Comparison of ENCODE assay signal across 11 cellular contexts in genomic region chr3:40337136-40338108, GRCh38. TPM values are rescaled to one million over a fixed set of nuclear protein-coding genes. Genes with fewer than 3 reads are reported as not detected.
DNase-seq lines count a peak whose midpoint lies in the region; ATAC-seq, FAIRE-seq and TF ChIP-seq lines count a peak whose summit lies in the region.
"Had no signal": no experiment of that assay in that cellular context is flagged by ENCODE, and none has a peak within 500 bp of the region (broad histone marks: within the 10 kb centered on the region; RNA-seq: fewer than 3 reads in every experiment).

No MANE protein-coding gene starts in this region.

- H4K5ac ChIP-seq in H9 (ENCODE audit: insufficient read length, low read depth, low read length) = no peak overlapping the region

- no peak overlapping the region for H3K4me3 ChIP-seq in tibial artery
- H3K4me3 ChIP-seq: left lung had no signal

- H2BK5ac ChIP-seq in H9 (ENCODE audit: insufficient read length, low read length) = no peak overlapping the region

- H3K4ac ChIP-seq in H9 (ENCODE audit: low read depth, low read length) = no peak overlapping the region

- H3K4me1 Mint-ChIP-seq in activated CD4-positive, alpha-beta memory T cell treated with anti-CD3 and anti-CD28 coated beads, Interleukin-2, amount 10 ng/mL, durations not matched to agents 7 days and 5 days = peaks cover 16% of the 10 kb centered on the region
- peaks cover 0 to 2% of the 10 kb centered on the region in 2 donors for H3K4me1 Mint-ChIP-seq in effector memory CD8-positive, alpha-beta T cell (ENCODE audit: low read depth in 2 of 2)
- H3K4me1 Mint-ChIP-seq in H9 = peaks cover 4 to 7% of the 10 kb centered on the region in 2 experiments; a peak in 3 of 4 replicates
- H3K4me1 Mint-ChIP-seq: CD8-positive, alpha-beta memory T cell had no signal

- no peak overlapping the region for H3K14ac ChIP-seq in H9 (ENCODE audit: insufficient read depth, low read length)

- H2AK5ac ChIP-seq in H9 (ENCODE audit: insufficient read length, low read length) = no peak overlapping the region

- no peak overlapping the region for H3K18ac ChIP-seq in H9 (ENCODE audit: insufficient read length, low read depth, low read length)

- no peak overlapping the region for H3K23ac ChIP-seq in H9 (ENCODE audit: insufficient read length, low read depth, low read length)

- H3K4me3 Mint-ChIP-seq in activated CD4-positive, alpha-beta memory T cell treated with anti-CD3 and anti-CD28 coated beads, Interleukin-2, amount 10 ng/mL, durations not matched to agents 7 days and 5 days = no peak overlapping the region
- H3K4me3 Mint-ChIP-seq in effector memory CD8-positive, alpha-beta T cell = no peak overlapping the region
- H3K4me3 Mint-ChIP-seq in H9 = no peak overlapping the region
- H3K4me3 Mint-ChIP-seq: CD8-positive, alpha-beta memory T cell; T-helper 17 cell had no signal

- H3T11ph ChIP-seq in H9 (ENCODE audit: low read length) = no peak overlapping the region

- intact Hi-C loops in tibial artery (cut with DNase I; ENCODE audit: low total_unique reads) = no loop called here

- peak; percentile 72 for ATAC-seq in GM18870 (IDR thresholded peaks at IDR 0.05; ENCODE audit: unreplicated experiment)
- ATAC-seq in HG02884 (IDR thresholded peaks at IDR 0.05; ENCODE audit: unreplicated experiment) = peak; percentile 90
- no peak for ATAC-seq in effector memory CD8-positive, alpha-beta T cell (replicated peaks)
- ATAC-seq: left lung, T-helper 17 cell had no signal

- no peak overlapping the region for H2BK120ac ChIP-seq in H9 (ENCODE audit: low read depth, low read length, poor library complexity, severe bottlenecking)

- no peak overlapping the region for H3K4me2 ChIP-seq in H9 (ENCODE audit: insufficient read depth, insufficient read length, low read length)

- no peak overlapping the region for H2BK12ac ChIP-seq in H9 (ENCODE audit: insufficient read length, low read depth, low read length)

- CTCF ChIA-PET in activated CD4-positive, alpha-beta memory T cell treated with anti-CD3 and anti-CD28 coated beads, Interleukin-2, amount 10 ng/mL, durations not matched to agents 7 days and 5 days (lab: Charles Lee) = no interaction called here

- TF ChIP-seq POLR2A in GM12891 (IDR thresholded peaks at IDR 0.05; ENCODE audit: low read depth, low read length) = no peak

- no peaks in the 10 kb centered on the region for H3K79me1 ChIP-seq in H9 (ENCODE audit: insufficient read depth, low read depth, low read length, poor library complexity, severe bottlenecking)

- POLR2A ChIA-PET in activated CD4-positive, alpha-beta memory T cell treated with anti-CD3 and anti-CD28 coated beads, Interleukin-2, amount 10 ng/mL, durations not matched to agents 7 days and 5 days (lab: Charles Lee) = no interaction called here

- peak; percentile 38 for FAIRE-seq in GM12891 (lab: Jason Lieb, UNC)

- no peaks in the 10 kb centered on the region for H3K36me3 ChIP-seq in tibial artery
- H3K36me3 ChIP-seq: left lung had no signal

- WGBS in H9 (ENCODE audit: extremely low coverage, insufficient read length, low lambda C conversion rate) = no CpG with 5 or more reads among the region's 9 CpGs

- H3K27ac Mint-ChIP-seq in activated CD4-positive, alpha-beta memory T cell treated with anti-CD3 and anti-CD28 coated beads, Interleukin-2, amount 10 ng/mL, durations not matched to agents 7 days and 5 days = peak overlapping the region; percentile 44
- H3K27ac Mint-ChIP-seq in effector memory CD8-positive, alpha-beta T cell = no peak overlapping the region
- no peak overlapping the region for H3K27ac Mint-ChIP-seq in H9
- H3K27ac Mint-ChIP-seq: CD8-positive, alpha-beta memory T cell; T-helper 17 cell had no signal

- H3K27ac ChIP-seq in tibial artery = no peak overlapping the region
- no peak overlapping the region for H3K27ac ChIP-seq in H9 (ENCODE audit: insufficient read length, low read depth, low read length)
- H3K27ac ChIP-seq: left lung had no signal

- no peak overlapping the region for H2BK20ac ChIP-seq in H9 (ENCODE audit: low read depth, low read length, poor library complexity, severe bottlenecking)

- no peaks in the 10 kb centered on the region for H3K79me2 ChIP-seq in H9 (ENCODE audit: insufficient read depth, low read length)

- no peak overlapping the region for H4K91ac ChIP-seq in H9 (ENCODE audit: insufficient read length, low read depth, low read length)

- H3K23me2 ChIP-seq in H9 (ENCODE audit: insufficient read length, low read depth, low read length, poor library complexity, severe bottlenecking) = no peaks in the 10 kb centered on the region

- no peaks in the 10 kb centered on the region for H3K36me3 Mint-ChIP-seq in activated CD4-positive, alpha-beta memory T cell treated with anti-CD3 and anti-CD28 coated beads, Interleukin-2, amount 10 ng/mL, durations not matched to agents 7 days and 5 days (ENCODE audit: low read depth)
- H3K36me3 Mint-ChIP-seq in effector memory CD8-positive, alpha-beta T cell (ENCODE audit: insufficient read depth) = no peaks in the 10 kb centered on the region
- H3K36me3 Mint-ChIP-seq in H9 (ENCODE audit: insufficient read depth in 1 of 3, low read depth in 3 of 3) = no peaks in the 10 kb centered on the region
- H3K36me3 Mint-ChIP-seq: CD8-positive, alpha-beta memory T cell had no signal

- H3K4me1 ChIP-seq in tibial artery (no peaks in the 10 kb centered on the region), H9 (ENCODE audit: insufficient read depth, low read length) (no peaks in the 10 kb centered on the region)
- H3K4me1 ChIP-seq: left lung had no signal

- H3K9ac ChIP-seq in H9 (ENCODE audit: extremely low read depth, insufficient read length, low read length) = no peak overlapping the region

- no peak overlapping the region for H2BK15ac ChIP-seq in H9 (ENCODE audit: low read depth, low read length)

- H3K9me3 Mint-ChIP-seq in activated CD4-positive, alpha-beta memory T cell treated with anti-CD3 and anti-CD28 coated beads, Interleukin-2, amount 10 ng/mL, durations not matched to agents 7 days and 5 days = no peaks in the 10 kb centered on the region
- H3K9me3 Mint-ChIP-seq in effector memory CD8-positive, alpha-beta T cell = no peaks in the 10 kb centered on the region
- H3K9me3 Mint-ChIP-seq in H9 = no peaks in the 10 kb centered on the region
- H3K9me3 Mint-ChIP-seq: CD8-positive, alpha-beta memory T cell had no signal

- no peaks in the 10 kb centered on the region for H3K9me3 ChIP-seq in tibial artery
- no peaks in the 10 kb centered on the region for H3K9me3 ChIP-seq in H9 (ENCODE audit: control insufficient read depth, low read depth, low read length)
- H3K9me3 ChIP-seq: left lung had no signal

- no peaks in the 10 kb centered on the region for H4K20me1 ChIP-seq in H9 (ENCODE audit: control insufficient read depth, insufficient read depth, insufficient read length)

- H3K27me3 ChIP-seq in tibial artery = no peaks in the 10 kb centered on the region
- H3K27me3 ChIP-seq in H9 (ENCODE audit: insufficient read depth, low read length) = no peaks in the 10 kb centered on the region
- H3K27me3 ChIP-seq: left lung had no signal

- H4K8ac ChIP-seq in H9 (replicated peaks; ENCODE audit: insufficient read length, low read depth, low read length) = no peak overlapping the region

- DNase-seq in GM12891 (ENCODE audit: insufficient read length, low spot score) = no peak
- no peak for DNase-seq in activated CD4-positive, alpha-beta memory T cell treated with anti-CD3 and anti-CD28 coated beads, Interleukin-2, amount 10 ng/mL, durations not matched to agents 7 days and 5 days
- no peak for DNase-seq in effector memory CD8-positive, alpha-beta T cell
- DNase-seq in effector CD8-positive, alpha-beta T cell (lab: John Stamatoyannopoulos, UW) = no peak
- no peak for DNase-seq in tibial artery
- no peak for DNase-seq in H9
- DNase-seq: CD8-positive, alpha-beta memory T cell; left lung; T-helper 17 cell had no signal

- peaks cover 6% of the 10 kb centered on the region for H3K27me3 Mint-ChIP-seq in activated CD4-positive, alpha-beta memory T cell treated with anti-CD3 and anti-CD28 coated beads, Interleukin-2, amount 10 ng/mL, durations not matched to agents 7 days and 5 days
- no peaks in the 10 kb centered on the region for H3K27me3 Mint-ChIP-seq in effector memory CD8-positive, alpha-beta T cell
- H3K27me3 Mint-ChIP-seq in H9 (ENCODE audit: low read depth) = peaks cover 1% of the 10 kb centered on the region; the same call in 1 of the 2 replicates

- H2AFZ ChIP-seq in H9 (ENCODE audit: low read length) = no peak overlapping the region

- TF ChIP-seq CTCF in tibial artery (IDR thresholded peaks at IDR 0.05) (no peak), H9 (conservative IDR thresholded peaks at IDR 0.05) (no peak)

- no peak overlapping the region for H3K56ac ChIP-seq in H9 (ENCODE audit: insufficient read length, low read depth, low read length)

TF ChIP-seq in GM12891, 5 proteins besides CTCF, POLR2A, EP300 and RAD21:
- TF ChIP-seq TAF1 (IDR thresholded peaks at IDR 0.05; ENCODE audit: low read depth, low read length) (no peak), PAX5 (IDR thresholded peaks at IDR 0.05; ENCODE audit: insufficient read depth, low read length, severe bottlenecking) (no peak), POLR2AphosphoS5 (IDR thresholded peaks at IDR 0.05; ENCODE audit: low read depth, low read length) (no peak), SPI1 (IDR thresholded peaks at IDR 0.05; ENCODE audit: low read depth, low read length) (no peak), POU2F2 (IDR thresholded peaks at IDR 0.05; ENCODE audit: low read depth, low read length) (no peak)

RNA-seq across cellular contexts. Expression of gene EIF1B, which starts 27.9 kb away (rescaled TPM):
- polyA plus RNA-seq in GM12891 (2012; ENCODE audit: low read depth, missing spikeins) = 63.4 TPM
- 10 to 100 TPM; 39.2 to 41.9 TPM for total RNA-seq in activated CD4-positive, alpha-beta memory T cell treated with anti-CD3 and anti-CD28 coated beads, Interleukin-2, amount 10 ng/mL, durations not matched to agents 7 days and 5 days
- 133 TPM in 2 replicates for total RNA-seq in H9 (2021)

RNA-seq across cellular contexts. Expression of gene ENTPD3, which starts 49.6 kb away (rescaled TPM):
- polyA plus RNA-seq in GM12891 (2012; ENCODE audit: low read depth, missing spikeins) = 0.04 TPM
- not detected for total RNA-seq in activated CD4-positive, alpha-beta memory T cell treated with anti-CD3 and anti-CD28 coated beads, Interleukin-2, amount 10 ng/mL, durations not matched to agents 7 days and 5 days
- 0.18 TPM in 1 of 2 replicates, not detected in the other for total RNA-seq in H9 (2021)
- total RNA-seq: CD8-positive, alpha-beta memory T cell; T-helper 17 cell had no signal
- polyA plus RNA-seq: CD8-positive, alpha-beta memory T cell had no signal
